ENCODE assay signal across 1 cellular context in the genomic region with DNA sequence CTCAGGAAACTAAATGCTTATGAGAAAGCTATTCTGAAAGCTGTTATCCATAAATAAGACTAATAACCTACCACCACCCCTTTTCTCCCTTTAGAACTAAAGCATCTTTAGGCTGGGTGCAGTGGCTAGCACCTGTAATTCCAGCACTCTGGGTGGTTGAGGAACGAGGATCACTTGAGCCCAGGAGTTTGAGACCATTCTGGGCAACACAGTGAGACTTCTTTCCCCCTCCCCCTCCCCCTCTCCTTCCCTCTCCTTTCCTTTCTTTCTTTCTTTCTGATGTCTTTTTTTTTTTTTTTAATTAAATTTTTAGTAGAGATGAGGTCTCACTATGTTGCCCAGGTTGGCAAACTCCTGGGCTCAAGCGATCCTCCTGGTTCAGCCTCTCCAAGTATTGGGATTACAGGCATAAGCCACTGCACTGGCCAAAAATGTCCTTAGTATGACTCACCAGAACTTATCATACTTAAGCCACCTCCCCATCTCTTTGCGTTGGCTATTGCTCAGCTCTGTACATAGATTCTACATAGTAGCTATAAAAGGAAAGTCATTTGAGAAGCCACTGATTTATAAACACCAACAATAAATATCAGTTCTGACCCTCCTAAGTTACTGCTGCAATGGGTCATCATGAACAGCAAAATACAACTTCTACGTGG.
A peak's percentile ranks its signal among the peaks of the same experiment; 100 is the strongest.
TF ChIP-seq lines count a peak whose summit lies in the region.

No MANE protein-coding gene starts in this region.

TF ChIP-seq in endothelial cell of umbilical vein, 7 proteins besides CTCF, POLR2A, EP300 and RAD21 (continued from another document):
- TF ChIP-seq JUN (IDR thresholded peaks at IDR 0.05; ENCODE audit: borderline replicate concordance, insufficient read depth, insufficient read length, low read depth): peak; percentile 52
- peak; percentile 68 for TF ChIP-seq FOS (IDR thresholded peaks at IDR 0.05; ENCODE audit: borderline replicate concordance, insufficient read depth, low read length)
- TF ChIP-seq POLR2AphosphoS5 (IDR thresholded peaks at IDR 0.05; ENCODE audit: insufficient read depth, low read depth, low read length): no peak
- TF ChIP-seq GATA2 (IDR thresholded peaks at IDR 0.05; ENCODE audit: insufficient read depth, insufficient read length, low read depth, low read length): no peak
- TF ChIP-seq, protein P1, sequence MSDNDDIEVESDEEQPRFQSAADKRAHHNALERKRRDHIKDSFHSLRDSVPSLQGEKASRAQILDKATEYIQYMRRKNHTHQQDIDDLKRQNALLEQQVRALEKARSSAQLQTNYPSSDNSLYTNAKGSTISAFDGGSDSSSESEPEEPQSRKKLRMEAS (IDR thresholded peaks at IDR 0.05; ENCODE audit: insufficient read depth, insufficient read length): no peak
- TF ChIP-seq EZH2 (IDR thresholded peaks at IDR 0.05; ENCODE audit: borderline replicate concordance, low read depth, low read length, severe bottlenecking): no peak
